Comparison of ENCODE assay signal across 1 cellular context in the genomic region with DNA sequence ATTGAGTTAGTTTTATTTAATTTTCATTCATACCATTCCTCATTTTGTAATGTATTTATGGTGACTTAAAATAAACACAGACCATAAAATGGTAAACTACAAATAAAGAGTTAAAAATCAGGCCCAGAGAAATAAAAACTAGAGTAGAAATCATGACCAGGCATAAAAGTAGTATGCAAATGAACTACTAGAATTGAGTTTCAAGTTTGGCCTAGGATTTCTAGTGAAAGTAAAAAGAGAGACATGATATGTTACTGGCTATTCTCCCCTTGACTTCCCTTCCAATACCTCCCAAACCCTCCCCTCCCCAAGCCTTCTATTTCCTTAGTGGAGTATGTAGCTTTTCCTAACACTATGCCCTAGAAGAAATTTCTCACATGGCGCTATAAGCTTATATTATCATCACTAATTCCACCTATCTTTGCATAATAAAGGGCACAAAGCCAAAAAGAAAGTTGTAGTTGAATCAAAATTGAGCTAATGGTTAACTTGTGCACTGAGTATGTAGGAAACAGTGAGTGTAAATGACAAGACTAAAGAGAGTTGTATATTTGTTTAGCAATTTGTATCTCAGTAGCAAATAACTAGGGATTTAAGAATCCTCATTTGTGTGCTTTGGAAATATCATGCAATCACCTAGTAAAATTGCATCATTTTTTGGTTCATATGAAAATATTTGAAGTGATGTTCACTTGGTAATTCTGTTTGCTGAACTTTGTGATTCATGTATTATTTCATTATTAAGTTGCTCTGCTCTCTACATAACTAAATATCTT.
TF ChIP-seq lines count a peak whose summit lies in the region.

No MANE protein-coding gene starts in this region.

TF ChIP-seq in HepG2, 621 proteins besides CTCF, POLR2A, EP300 and RAD21 (continued from another document):
- TF ChIP-seq, protein P1, sequence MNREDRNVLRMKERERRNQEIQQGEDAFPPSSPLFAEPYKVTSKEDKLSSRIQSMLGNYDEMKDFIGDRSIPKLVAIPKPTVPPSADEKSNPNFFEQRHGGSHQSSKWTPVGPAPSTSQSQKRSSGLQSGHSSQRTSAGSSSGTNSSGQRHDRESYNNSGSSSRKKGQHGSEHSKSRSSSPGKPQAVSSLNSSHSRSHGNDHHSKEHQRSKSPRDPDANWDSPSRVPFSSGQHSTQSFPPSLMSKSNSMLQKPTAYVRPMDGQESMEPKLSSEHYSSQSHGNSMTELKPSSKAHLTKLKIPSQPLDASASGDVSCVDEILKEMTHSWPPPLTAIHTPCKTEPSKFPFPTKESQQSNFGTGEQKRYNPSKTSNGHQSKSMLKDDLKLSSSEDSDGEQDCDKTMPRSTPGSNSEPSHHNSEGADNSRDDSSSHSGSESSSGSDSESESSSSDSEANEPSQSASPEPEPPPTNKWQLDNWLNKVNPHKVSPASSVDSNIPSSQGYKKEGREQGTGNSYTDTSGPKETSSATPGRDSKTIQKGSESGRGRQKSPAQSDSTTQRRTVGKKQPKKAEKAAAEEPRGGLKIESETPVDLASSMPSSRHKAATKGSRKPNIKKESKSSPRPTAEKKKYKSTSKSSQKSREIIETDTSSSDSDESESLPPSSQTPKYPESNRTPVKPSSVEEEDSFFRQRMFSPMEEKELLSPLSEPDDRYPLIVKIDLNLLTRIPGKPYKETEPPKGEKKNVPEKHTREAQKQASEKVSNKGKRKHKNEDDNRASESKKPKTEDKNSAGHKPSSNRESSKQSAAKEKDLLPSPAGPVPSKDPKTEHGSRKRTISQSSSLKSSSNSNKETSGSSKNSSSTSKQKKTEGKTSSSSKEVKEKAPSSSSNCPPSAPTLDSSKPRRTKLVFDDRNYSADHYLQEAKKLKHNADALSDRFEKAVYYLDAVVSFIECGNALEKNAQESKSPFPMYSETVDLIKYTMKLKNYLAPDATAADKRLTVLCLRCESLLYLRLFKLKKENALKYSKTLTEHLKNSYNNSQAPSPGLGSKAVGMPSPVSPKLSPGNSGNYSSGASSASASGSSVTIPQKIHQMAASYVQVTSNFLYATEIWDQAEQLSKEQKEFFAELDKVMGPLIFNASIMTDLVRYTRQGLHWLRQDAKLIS (CRISPR knock-in tag; IDR thresholded peaks at IDR 0.05) = no peak
- TF ChIP-seq, protein P2, sequence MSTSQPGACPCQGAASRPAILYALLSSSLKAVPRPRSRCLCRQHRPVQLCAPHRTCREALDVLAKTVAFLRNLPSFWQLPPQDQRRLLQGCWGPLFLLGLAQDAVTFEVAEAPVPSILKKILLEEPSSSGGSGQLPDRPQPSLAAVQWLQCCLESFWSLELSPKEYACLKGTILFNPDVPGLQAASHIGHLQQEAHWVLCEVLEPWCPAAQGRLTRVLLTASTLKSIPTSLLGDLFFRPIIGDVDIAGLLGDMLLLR (CRISPR knock-in tag; IDR thresholded peaks at IDR 0.05) = no peak
- peak; percentile 67 for TF ChIP-seq ATF7 (IDR thresholded peaks at IDR 0.05)
- TF ChIP-seq ATF7 (CRISPR knock-in tag; IDR thresholded peaks at IDR 0.05) = no peak
- no peak for TF ChIP-seq ZSCAN22 (CRISPR knock-in tag; IDR thresholded peaks at IDR 0.05)
- no peak for TF ChIP-seq GMEB2 (CRISPR knock-in tag; IDR thresholded peaks at IDR 0.05; ENCODE audit: low read depth)
- TF ChIP-seq ZNF607 (CRISPR knock-in tag; IDR thresholded peaks at IDR 0.05; ENCODE audit: borderline replicate concordance) = no peak
- no peak for TF ChIP-seq ZNF350 (CRISPR knock-in tag; IDR thresholded peaks at IDR 0.05; ENCODE audit: borderline replicate concordance, low read depth)
- TF ChIP-seq ZNF777 (CRISPR knock-in tag; IDR thresholded peaks at IDR 0.05) = no peak
- TF ChIP-seq, protein P3, sequence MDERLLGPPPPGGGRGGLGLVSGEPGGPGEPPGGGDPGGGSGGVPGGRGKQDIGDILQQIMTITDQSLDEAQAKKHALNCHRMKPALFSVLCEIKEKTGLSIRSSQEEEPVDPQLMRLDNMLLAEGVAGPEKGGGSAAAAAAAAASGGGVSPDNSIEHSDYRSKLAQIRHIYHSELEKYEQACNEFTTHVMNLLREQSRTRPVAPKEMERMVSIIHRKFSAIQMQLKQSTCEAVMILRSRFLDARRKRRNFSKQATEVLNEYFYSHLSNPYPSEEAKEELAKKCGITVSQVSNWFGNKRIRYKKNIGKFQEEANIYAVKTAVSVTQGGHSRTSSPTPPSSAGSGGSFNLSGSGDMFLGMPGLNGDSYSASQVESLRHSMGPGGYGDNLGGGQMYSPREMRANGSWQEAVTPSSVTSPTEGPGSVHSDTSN (CRISPR knock-in tag; IDR thresholded peaks at IDR 0.05) = no peak
- TF ChIP-seq ZNF776 (CRISPR knock-in tag; IDR thresholded peaks at IDR 0.05) = no peak
- no peak for TF ChIP-seq FOXO1 (CRISPR knock-in tag; IDR thresholded peaks at IDR 0.05)
- TF ChIP-seq KDM6A (CRISPR knock-in tag; IDR thresholded peaks at IDR 0.05; ENCODE audit: low read depth) = no peak
- no peak for TF ChIP-seq ZNF562 (CRISPR knock-in tag; IDR thresholded peaks at IDR 0.05; ENCODE audit: borderline replicate concordance)
- TF ChIP-seq HNRNPK (IDR thresholded peaks at IDR 0.05; ENCODE audit: low read depth, low read length, poor library complexity, severe bottlenecking) = peak; percentile 44
- no peak for TF ChIP-seq ZMYM4 (CRISPR knock-in tag; IDR thresholded peaks at IDR 0.05)
- no peak for TF ChIP-seq ZNF574 (CRISPR knock-in tag; IDR thresholded peaks at IDR 0.05)
- TF ChIP-seq ZNF569 (CRISPR knock-in tag; IDR thresholded peaks at IDR 0.05; ENCODE audit: borderline replicate concordance) = no peak
